Comparison of ENCODE assay signal across 9 cellular contexts in genomic region chr3:156029208-156029607, GRCh38.
"Had no signal": no experiment of that assay in that cellular context is flagged by ENCODE, and none has a peak within 500 bp of the region (broad histone marks: within the 10 kb centered on the region; RNA-seq: fewer than 3 reads in every experiment).

No MANE protein-coding gene starts in this region.

- H3K27ac Mint-ChIP-seq: IgD-negative memory B cell had no signal

- H3K9me3 Mint-ChIP-seq: IgD-negative memory B cell had no signal

- H3K4me1 Mint-ChIP-seq: IgD-negative memory B cell had no signal

- FAIRE-seq: HTR-8/SVneo had no signal

- H3K36me3 Mint-ChIP-seq: IgD-negative memory B cell had no signal

- DNase-seq: IMR-90, Karpas-422, Kasumi-1, KBM-7, KG1 had no signal

- H3K27ac ChIP-seq: HL-60, KMS-11 had no signal

- H3K4me2 ChIP-seq: KMS-11 had no signal

- H3K4me3 Mint-ChIP-seq: IgD-negative memory B cell had no signal

- H3K9ac ChIP-seq: KMS-11 had no signal
